23 cellular contexts compared by ENCODE assay signal in the genomic region with DNA sequence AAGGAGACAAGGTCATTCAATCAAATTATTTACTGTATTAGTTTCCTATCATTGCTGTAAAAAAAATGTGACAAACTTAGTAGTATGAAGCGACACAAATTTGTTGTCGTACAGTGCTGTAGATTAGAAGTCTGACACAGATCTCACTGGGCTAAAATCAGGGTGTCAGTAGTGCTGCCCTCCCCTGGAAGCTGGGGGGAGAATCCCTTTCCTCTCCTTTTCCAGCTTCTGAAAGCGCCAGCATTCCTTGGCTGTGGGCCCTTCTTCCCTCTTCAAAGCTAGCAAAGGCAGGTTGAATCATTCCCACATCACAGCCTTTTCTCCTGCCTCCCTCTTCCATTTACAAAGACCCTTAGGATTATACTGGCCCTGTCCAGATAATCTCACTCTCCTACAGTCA. TPM values are rescaled to one million over a fixed set of nuclear protein-coding genes. Genes with fewer than 3 reads are reported as not detected.
DNase-seq lines count a peak whose midpoint lies in the region; ATAC-seq, FAIRE-seq and TF ChIP-seq lines count a peak whose summit lies in the region.
"Had no signal": no experiment of that assay in that cellular context is flagged by ENCODE, and none has a peak within 500 bp of the region (broad histone marks: within the 10 kb centered on the region; RNA-seq: fewer than 3 reads in every experiment).

No MANE protein-coding gene starts in this region.

- H3K4me3 ChIP-seq in astrocyte (ENCODE audit: insufficient read depth, low read depth, low read length) (no peak overlapping the region), uterus (no peak overlapping the region)
- H3K4me3 ChIP-seq: heart right ventricle, psoas muscle, smooth muscle cell had no signal

- H3K27me3 Mint-ChIP-seq in astrocyte (ENCODE audit: low read depth, unreplicated experiment) = no peaks in the 10 kb centered on the region
- H3K27me3 Mint-ChIP-seq: activated naive CD4-positive, alpha-beta T cell treated with anti-CD3 and anti-CD28 coated beads, Interleukin-2, amount 10 ng/mL, durations not matched to agents 7 days and 5 days; activated T-cell treated with anti-CD3 and anti-CD28 coated beads, Interleukin-2, amount 50 U/mL, for 24 hours; naive thymus-derived CD8-positive, alpha-beta T cell had no signal

- FAIRE-seq in astrocyte (lab: Jason Lieb, UNC) = no peak
- FAIRE-seq: endometrium had no signal

- H3K36me3 Mint-ChIP-seq in astrocyte (ENCODE audit: low read depth, unreplicated experiment) = peaks cover 2% of the 10 kb centered on the region

- H3K9me3 ChIP-seq in astrocyte (ENCODE audit: insufficient read depth, low read depth, low read length) = no peaks in the 10 kb centered on the region
- no peaks in the 10 kb centered on the region for H3K9me3 ChIP-seq in uterus
- H3K9me3 ChIP-seq: psoas muscle had no signal

- intact Hi-C loops in left ventricle myocardium superior (cut with micrococcal nuclease) = no loop called here
- intact Hi-C loops in uterus (cut with DNase I; ENCODE audit: low total_unique reads) = no loop called here

- H3K4me2 ChIP-seq in astrocyte (ENCODE audit: low read length) = no peak overlapping the region
- H3K4me2 ChIP-seq: smooth muscle cell had no signal

- H3K9me3 Mint-ChIP-seq in astrocyte (ENCODE audit: unreplicated experiment) = no peaks in the 10 kb centered on the region
- H3K9me3 Mint-ChIP-seq: activated naive CD4-positive, alpha-beta T cell treated with anti-CD3 and anti-CD28 coated beads, Interleukin-2, amount 10 ng/mL, durations not matched to agents 7 days and 5 days; CD14-positive monocyte had no signal

- H4K20me1 ChIP-seq in astrocyte (ENCODE audit: insufficient read depth, low read length) = peaks cover 21% of the 10 kb centered on the region

- H3K27ac ChIP-seq in astrocyte (ENCODE audit: low read depth, low read length) = no peak overlapping the region
- peak overlapping the region; percentile 21 for H3K27ac ChIP-seq in temporal lobe (ENCODE audit: low read depth, low read length)
- H3K27ac ChIP-seq in uterus = no peak overlapping the region
- H3K27ac ChIP-seq: heart right ventricle, psoas muscle had no signal

- H3K27me3 ChIP-seq in astrocyte (ENCODE audit: insufficient read depth, low read length) = no peaks in the 10 kb centered on the region
- H3K27me3 ChIP-seq in uterus = no peaks in the 10 kb centered on the region
- H3K27me3 ChIP-seq: heart right ventricle had no signal

- H3K4me1 ChIP-seq in astrocyte (ENCODE audit: insufficient read depth, low read length) (no peaks in the 10 kb centered on the region), uterus (no peaks in the 10 kb centered on the region)
- H3K4me1 ChIP-seq: psoas muscle had no signal

- H2AFZ ChIP-seq in astrocyte (ENCODE audit: low read depth, low read length) = no peak overlapping the region

- H3K27ac Mint-ChIP-seq in astrocyte (ENCODE audit: unreplicated experiment) = no peak overlapping the region
- H3K27ac Mint-ChIP-seq: activated CD8-positive, alpha-beta T cell treated with anti-CD3 and anti-CD28 coated beads, Interleukin-2, amount 10 ng/mL, durations not matched to agents 7 days and 5 days; activated naive CD4-positive, alpha-beta T cell treated with anti-CD3 and anti-CD28 coated beads, Interleukin-2, amount 10 ng/mL, durations not matched to agents 7 days and 5 days; activated T-cell treated with anti-CD3 and anti-CD28 coated beads, Interleukin-2, amount 50 U/mL, for 24 hours had no signal

- H3K36me3 ChIP-seq in astrocyte (ENCODE audit: insufficient read depth, low read length) (no peaks in the 10 kb centered on the region), uterus (no peaks in the 10 kb centered on the region)
- H3K36me3 ChIP-seq: heart right ventricle had no signal

- DNase-seq in NCI-H82 (lab: John Stamatoyannopoulos, UW) = peak; percentile 18
- DNase-seq in NCI-H82 treated with DMSO at 0.1 percent for 48 hours (lab: John Stamatoyannopoulos, UW; ENCODE audit: unreplicated experiment) = no peak
- DNase-seq in astrocyte (ENCODE audit: low read depth) = peak; percentile 4
- peak; percentile 19 for DNase-seq in inferior parietal cortex (ENCODE audit: extremely low spot score)
- no peak for DNase-seq in left ventricle myocardium superior
- DNase-seq in uterus = no peak
- DNase-seq in DMS153 treated with DMSO at 0.1 percent for 48 hours (lab: John Stamatoyannopoulos, UW; ENCODE audit: unreplicated experiment) = no peak
- DNase-seq: 8988T; activated CD8-positive, alpha-beta T cell treated with anti-CD3 and anti-CD28 coated beads, Interleukin-2, amount 10 ng/mL, durations not matched to agents 7 days and 5 days; activated naive CD4-positive, alpha-beta T cell treated with anti-CD3 and anti-CD28 coated beads, Interleukin-2, amount 10 ng/mL, durations not matched to agents 7 days and 5 days; activated T-cell treated with anti-CD3 and anti-CD28 coated beads, Interleukin-2, amount 50 U/mL, for 24 hours; DMS79 treated with DMSO at 0.1 percent for 48 hours; heart right ventricle; naive thymus-derived CD8-positive, alpha-beta T cell; NCI-H1417 treated with DMSO at 0.1 percent for 48 hours; OCI-M1; psoas muscle; SHP77 treated with DMSO at 0.1 percent for 48 hours; stimulated activated CD4-positive, alpha-beta T cell treated with anti-CD3 and anti-CD28 coated beads, Interleukin-4, amount 100 ng/mL, for 1 hour had no signal

- peaks cover 3% of the 10 kb centered on the region for H3K79me2 ChIP-seq in astrocyte (ENCODE audit: insufficient read depth, low read length)

- peaks cover 13% of the 10 kb centered on the region for H3K4me1 Mint-ChIP-seq in astrocyte (ENCODE audit: low read depth, unreplicated experiment)
- H3K4me1 Mint-ChIP-seq: activated naive CD4-positive, alpha-beta T cell treated with anti-CD3 and anti-CD28 coated beads, Interleukin-2, amount 10 ng/mL, durations not matched to agents 7 days and 5 days had no signal

- TF ChIP-seq POLR2A in uterus (IDR thresholded peaks at IDR 0.05) = no peak

- TF ChIP-seq CTCF in astrocyte (IDR thresholded peaks at IDR 0.05; ENCODE audit: insufficient read depth, low read depth, low read length) (no peak), uterus (IDR thresholded peaks at IDR 0.05) (no peak)

- ATAC-seq in left ventricle myocardium superior = no peak
- ATAC-seq: activated CD8-positive, alpha-beta T cell treated with anti-CD3 and anti-CD28 coated beads, Interleukin-2, amount 10 ng/mL, durations not matched to agents 7 days and 5 days; heart right ventricle; naive thymus-derived CD8-positive, alpha-beta T cell; psoas muscle had no signal

- H3K4me3 Mint-ChIP-seq in astrocyte (ENCODE audit: unreplicated experiment) = no peak overlapping the region
- H3K4me3 Mint-ChIP-seq: activated CD8-positive, alpha-beta T cell treated with anti-CD3 and anti-CD28 coated beads, Interleukin-2, amount 10 ng/mL, durations not matched to agents 7 days and 5 days; activated naive CD4-positive, alpha-beta T cell treated with anti-CD3 and anti-CD28 coated beads, Interleukin-2, amount 10 ng/mL, durations not matched to agents 7 days and 5 days; activated T-cell treated with anti-CD3 and anti-CD28 coated beads, Interleukin-2, amount 50 U/mL, for 24 hours; CD14-positive monocyte had no signal

- no peak overlapping the region for H3K9ac ChIP-seq in astrocyte (ENCODE audit: low read length)

RNA-seq across cellular contexts. Expression of a gene that starts 28.0 kb away (rescaled TPM):
- total RNA-seq in astrocyte (92.9 and 93.6 TPM in 2 replicates), temporal lobe (93.7 TPM), left ventricle myocardium superior (33.7 TPM), uterus (100 to 1,000 TPM in 1 of 4 donors, 10 to 100 TPM in 3; 41.2 to 122 (median 74.0) TPM)

Comparison
In these comparisons a context has a peak if more than half of its experiments do, and no peak if none do; other contexts are left out.
1. DNase-seq: peak in NCI-H82 (single experiment), astrocyte (single experiment) and inferior parietal cortex (single experiment); none in NCI-H82 treated with DMSO at 0.1 percent for 48 hours (single experiment), left ventricle myocardium superior (single experiment), uterus (0 of 2) and DMS153 treated with DMSO at 0.1 percent for 48 hours (single experiment).